In the genomic region with DNA sequence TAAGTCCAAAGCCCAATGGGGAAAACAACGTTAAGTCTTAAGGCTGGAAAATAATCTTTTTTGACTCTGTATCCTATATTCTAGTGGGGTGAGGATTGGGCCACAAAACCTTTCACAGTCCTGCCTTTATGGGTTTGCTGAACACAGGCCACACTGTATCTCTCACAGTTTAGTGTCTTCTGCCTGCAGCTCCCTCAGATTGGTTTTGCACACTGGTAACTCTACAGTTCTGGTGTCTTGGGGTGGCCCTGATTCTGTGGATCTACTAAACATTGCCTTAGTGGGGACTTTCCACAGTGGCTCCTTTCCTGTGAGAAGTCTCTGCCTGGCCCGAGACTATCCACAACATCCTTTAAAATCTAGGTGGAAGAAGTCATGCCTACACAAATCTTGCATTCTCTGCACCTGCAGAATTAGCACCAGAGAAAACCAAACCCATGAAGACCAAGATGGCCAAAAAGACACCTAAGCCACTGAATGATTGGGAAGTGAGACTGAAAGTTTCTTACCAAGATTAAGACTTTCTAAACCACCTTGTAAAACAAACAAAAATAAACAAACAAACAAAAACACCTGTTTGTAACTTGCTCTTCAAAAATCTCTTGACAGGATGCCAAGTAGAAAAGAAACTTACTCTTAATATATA, we compare ENCODE assay signal across 15 cellular contexts.
DNase-seq lines count a peak whose midpoint lies in the region; ATAC-seq and TF ChIP-seq lines count a peak whose summit lies in the region.
"Had no signal": no experiment of that assay in that cellular context is flagged by ENCODE, and none has a peak within 500 bp of the region (broad histone marks: within the 10 kb centered on the region; RNA-seq: fewer than 3 reads in every experiment).

No MANE protein-coding gene starts in this region.

- no peak overlapping the region for H3K4me2 ChIP-seq in Loucy (ENCODE audit: low read depth, low read length, poor library complexity, severe bottlenecking)
- H3K4me2 ChIP-seq in SK-N-SH: no peak overlapping the region
- H3K4me2 ChIP-seq: GM23338 had no signal

- TF ChIP-seq RAD21 in SK-N-SH (IDR thresholded peaks at IDR 0.05; ENCODE audit: low read length): no peak

- H3K36me3 ChIP-seq in Loucy (ENCODE audit: insufficient read depth, low read length) (no peaks in the 10 kb centered on the region), SK-N-SH (replicated peaks in 1 of 2; ENCODE audit: control insufficient read depth in 1 of 2, insufficient read depth in 2 of 2, low read length in 1 of 2) (no peaks in the 10 kb centered on the region)
- H3K36me3 ChIP-seq in effector memory CD4-positive, alpha-beta T cell (ENCODE audit: control insufficient read depth, insufficient read depth, low read length): no peaks in the 10 kb centered on the region

- 0% methylated on average over 2 of the region's 2 CpGs for WGBS in SK-N-SH (ENCODE audit: low lambda C conversion rate)

- H3K4me3 ChIP-seq in GM12865 (ENCODE audit: low read depth, low read length) (no peak overlapping the region), Loucy (ENCODE audit: low read length, poor library complexity, severe bottlenecking) (peak overlapping the region; percentile 42), SK-N-SH (ENCODE audit: low read depth in 2 of 2, low read length in 1 of 2) (no peak overlapping the region)
- no peak overlapping the region for H3K4me3 ChIP-seq in effector memory CD4-positive, alpha-beta T cell (ENCODE audit: insufficient read depth, low read depth, low read length, poor library complexity, severe bottlenecking)
- H3K4me3 ChIP-seq: GM23338 had no signal

- ATAC-seq in HG03342 (IDR thresholded peaks at IDR 0.05; ENCODE audit: unreplicated experiment): peak; percentile 56
- no peak for ATAC-seq in GM18511 (IDR thresholded peaks at IDR 0.05; ENCODE audit: unreplicated experiment)
- ATAC-seq: CD8-positive, alpha-beta T cell; GM23338 had no signal

- H3K27me3 ChIP-seq in Loucy (ENCODE audit: insufficient read depth, low read length, poor library complexity, severe bottlenecking): no peaks in the 10 kb centered on the region
- H3K27me3 ChIP-seq in SK-N-SH (ENCODE audit: insufficient read depth): no peaks in the 10 kb centered on the region
- H3K27me3 ChIP-seq in effector memory CD4-positive, alpha-beta T cell (replicated peaks; ENCODE audit: control insufficient read depth, insufficient read depth, low read length, poor library complexity, severe bottlenecking): no peaks in the 10 kb centered on the region

- H2AFZ ChIP-seq in Loucy (ENCODE audit: low read length): no peak overlapping the region
- H2AFZ ChIP-seq in SK-N-SH (ENCODE audit: low read depth): no peak overlapping the region

- DNase-seq in GM12865 (ENCODE audit: low read depth) (peak; percentile 9), SK-N-SH (no peak)
- no peak for DNase-seq in effector memory CD4-positive, alpha-beta T cell
- DNase-seq in activated CD8-positive, alpha-beta memory T cell treated with anti-CD3 and anti-CD28 coated beads, Interleukin-2, amount 50 U/mL, for 48 hours: no peak
- DNase-seq: CD8-positive, alpha-beta T cell; COR-L47; DMS153; DMS79 treated with DMSO at 0.1 percent for 48 hours; GDM1; H7 had no signal

- H3F3A ChIP-seq in Loucy (ENCODE audit: low read depth) (peaks cover 18% of the 10 kb centered on the region), SK-N-SH (replicated peaks; ENCODE audit: insufficient read depth) (no peaks in the 10 kb centered on the region)

- H3K9me2 ChIP-seq in Loucy (replicated peaks; ENCODE audit: low read depth, low read length) (no peaks in the 10 kb centered on the region), SK-N-SH (no peaks in the 10 kb centered on the region)

- no peaks in the 10 kb centered on the region for H4K20me1 ChIP-seq in Loucy (ENCODE audit: insufficient read depth, low read length, poor library complexity, severe bottlenecking)
- no peaks in the 10 kb centered on the region for H4K20me1 ChIP-seq in SK-N-SH (ENCODE audit: insufficient read depth)

- H3K79me2 ChIP-seq in Loucy (ENCODE audit: insufficient read depth, low read length) (no peaks in the 10 kb centered on the region), SK-N-SH (ENCODE audit: insufficient read depth) (no peaks in the 10 kb centered on the region)

- POLR2A ChIA-PET in SK-N-SH (lab: Yijun Ruan, JAX): no interaction called here

- H3K27ac ChIP-seq in SK-N-SH (ENCODE audit: low read depth in 2 of 2, low read length in 1 of 2): no peak overlapping the region
- H3K27ac ChIP-seq in effector memory CD4-positive, alpha-beta T cell (ENCODE audit: insufficient read depth, low read length, poor library complexity, severe bottlenecking): no peak overlapping the region
- H3K27ac ChIP-seq: HL-60 had no signal

- TF ChIP-seq EP300 in SK-N-SH (IDR thresholded peaks at IDR 0.05; ENCODE audit: borderline replicate concordance in 1 of 2, low read depth in 1 of 2, low read length in 1 of 2): no peak

- CTCF ChIA-PET in SK-N-SH (lab: Yijun Ruan, JAX): no interaction called here

- no peak for TF ChIP-seq CTCF in GM12865 (IDR thresholded peaks at IDR 0.05; ENCODE audit: insufficient read depth, low read depth, low read length, missing control alignments)
- TF ChIP-seq CTCF in Loucy (conservative IDR thresholded peaks at IDR 0.05; ENCODE audit: low read length): no peak
- no peak for TF ChIP-seq CTCF in SK-N-SH (IDR thresholded peaks at IDR 0.05)

- H3K9ac ChIP-seq in Loucy (ENCODE audit: low read depth, low read length, poor library complexity, severe bottlenecking): no peak overlapping the region
- H3K9ac ChIP-seq in SK-N-SH: no peak overlapping the region

- H3K9me3 ChIP-seq in Loucy (ENCODE audit: insufficient read depth, low read depth, low read length) (peaks cover 16% of the 10 kb centered on the region), SK-N-SH (no peaks in the 10 kb centered on the region)
- H3K9me3 ChIP-seq in effector memory CD4-positive, alpha-beta T cell (ENCODE audit: control insufficient read depth, low read length): no peaks in the 10 kb centered on the region

- H3K4me1 ChIP-seq in Loucy (ENCODE audit: insufficient read depth, low read length, poor library complexity, severe bottlenecking) (peaks cover 32% of the 10 kb centered on the region), SK-N-SH (ENCODE audit: control insufficient read depth in 1 of 2, insufficient read depth in 2 of 2, low read depth in 1 of 2, low read length in 1 of 2) (no peaks in the 10 kb centered on the region)
- H3K4me1 ChIP-seq in effector memory CD4-positive, alpha-beta T cell (ENCODE audit: control insufficient read depth, insufficient read depth, low read length, poor library complexity, severe bottlenecking): no peaks in the 10 kb centered on the region

TF ChIP-seq in SK-N-SH, 30 proteins besides CTCF, POLR2A, EP300 and RAD21:
- TF ChIP-seq NFIC (IDR thresholded peaks at IDR 0.05; ENCODE audit: borderline replicate concordance) (no peak), YY1 (IDR thresholded peaks at IDR 0.05; ENCODE audit: low read depth) (no peak), SIN3A (IDR thresholded peaks at IDR 0.05; ENCODE audit: borderline replicate concordance, low read depth, low read length) (no peak), EZH2phosphoT487 (IDR thresholded peaks at IDR 0.05; ENCODE audit: borderline replicate concordance, low read depth) (no peak), TEAD4 (IDR thresholded peaks at IDR 0.05; ENCODE audit: borderline replicate concordance, insufficient read depth) (no peak)
